ENCODE assay signal across 9 cellular contexts in the genomic region with DNA sequence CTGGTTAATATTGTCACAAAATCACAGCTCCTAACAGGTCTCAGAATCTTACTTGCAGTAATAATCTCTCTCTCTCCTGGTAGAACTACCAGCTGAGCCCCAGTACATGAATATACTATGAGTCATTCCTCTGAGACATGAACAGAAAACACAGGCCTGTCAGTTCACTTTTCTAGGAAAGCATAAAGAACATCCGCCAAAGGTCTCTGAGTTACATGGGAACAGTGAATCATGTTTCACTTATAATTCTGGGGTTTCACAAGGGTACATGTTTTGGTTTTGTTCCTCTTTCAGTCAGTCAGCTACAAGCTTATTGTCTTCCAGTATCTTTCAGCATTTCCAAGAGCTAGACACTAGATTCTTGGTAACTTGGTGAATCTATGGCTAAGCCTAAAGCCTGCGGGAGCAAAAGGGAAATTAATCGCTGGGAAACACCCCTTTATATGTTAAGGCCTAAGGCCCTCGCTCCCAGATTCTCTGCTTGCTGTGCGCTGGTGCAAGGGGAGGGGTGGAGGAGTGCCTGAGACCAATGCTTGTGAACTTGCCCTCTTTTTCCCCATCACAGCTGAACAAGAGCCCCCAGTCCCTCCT. TPM values are rescaled to one million over a fixed set of nuclear protein-coding genes. Genes with fewer than 3 reads are reported as not detected.
DNase-seq lines count a peak whose midpoint lies in the region; ATAC-seq, FAIRE-seq and TF ChIP-seq lines count a peak whose summit lies in the region.
"Had no signal": no experiment of that assay in that cellular context is flagged by ENCODE, and none has a peak within 500 bp of the region (broad histone marks: within the 10 kb centered on the region; RNA-seq: fewer than 3 reads in every experiment).

No MANE protein-coding gene starts in this region.

- intact Hi-C loops in lower lobe of right lung (cut with DNase I) = no loop called here

- H3K36me3 ChIP-seq in brain microvascular endothelial cell (replicated peaks) (peaks cover 78% of the 10 kb centered on the region), lower lobe of right lung (peaks cover 95% of the 10 kb centered on the region)

- H3K4me3 ChIP-seq in brain microvascular endothelial cell (ENCODE audit: low read depth, low read length) (no peak overlapping the region), lower lobe of right lung (no peak overlapping the region)

- H3K4me1 ChIP-seq in lower lobe of right lung = peaks cover 17% of the 10 kb centered on the region

- H3K27me3 ChIP-seq in brain microvascular endothelial cell (replicated peaks) (no peaks in the 10 kb centered on the region), lower lobe of right lung (ENCODE audit: low read depth) (no peaks in the 10 kb centered on the region)

- in situ Hi-C loops in brain microvascular endothelial cell (cut with HindIII; ENCODE audit: low pct_ligation_motif_present, low sequenced_read_pairs) = no loop called here

- peak overlapping the region; percentile 81 for H3K27ac ChIP-seq in brain microvascular endothelial cell
- H3K27ac ChIP-seq in lower lobe of right lung = peak overlapping the region; percentile 57

- no peak for FAIRE-seq in urothelium cell line (lab: Jason Lieb, UNC)

- DNase-seq in activated T-cell treated with anti-CD3 and anti-CD28 coated beads for 24 hours (ENCODE audit: low read depth) = peak; percentile 15
- no peak for DNase-seq in activated T-cell treated with anti-CD3 and anti-CD28 coated beads for 4 hours
- peak; percentile 90 for DNase-seq in RKO (ENCODE audit: low spot score)
- peak; percentile 89 for DNase-seq in brain microvascular endothelial cell
- DNase-seq in lower lobe of right lung = peak; percentile 24
- DNase-seq in stromal cell of bone marrow (ENCODE audit: low read depth) = peak; percentile 94
- no peak for DNase-seq in urothelium cell line (ENCODE audit: low spot score)
- DNase-seq: DND-41 had no signal

- H3K9me3 ChIP-seq in lower lobe of right lung = no peaks in the 10 kb centered on the region

- TF ChIP-seq CTCF in brain microvascular endothelial cell (IDR thresholded peaks at IDR 0.05; ENCODE audit: low read depth, low read length, missing control alignments) (no peak), lower lobe of right lung (IDR thresholded peaks at IDR 0.05) (no peak)

- ATAC-seq in HG02970 (IDR thresholded peaks at IDR 0.05; ENCODE audit: low FRiP score, unreplicated experiment) = peak; percentile 76
- peak; percentile 75 to 84 for ATAC-seq in lower lobe of right lung

RNA-seq across cellular contexts. Expression of a gene that starts 31.7 kb away (rescaled TPM):
- 83.5 TPM for total RNA-seq in lower lobe of right lung

RNA-seq across cellular contexts. Expression of a gene that starts 44.9 kb away (rescaled TPM):
- total RNA-seq in lower lobe of right lung = 59.6 TPM

RNA-seq across cellular contexts. Expression of a gene that starts 56.7 kb away (rescaled TPM):
- 2.1 TPM for total RNA-seq in lower lobe of right lung

Comparison
In these comparisons a context has a peak if more than half of its experiments do, and no peak if none do; other contexts are left out.
1. DNase-seq: peak in activated T-cell treated with anti-CD3 and anti-CD28 coated beads for 24 hours (single experiment), RKO (single experiment), brain microvascular endothelial cell (single experiment), lower lobe of right lung (single experiment) and stromal cell of bone marrow (single experiment); none in activated T-cell treated with anti-CD3 and anti-CD28 coated beads for 4 hours (single experiment) and urothelium cell line (single experiment).